In genomic region chr6:27478706-27479318, GRCh38 we compare ENCODE assay signal across 9 cellular contexts. TPM values are rescaled to one million over a fixed set of nuclear protein-coding genes. Genes with fewer than 3 reads are reported as not detected.
A peak's percentile ranks its signal among the peaks of the same experiment; 100 is the strongest.
DNase-seq lines count a peak whose midpoint lies in the region; ATAC-seq and TF ChIP-seq lines count a peak whose summit lies in the region.
"Had no signal": no experiment of that assay in that cellular context is flagged by ENCODE, and none has a peak within 500 bp of the region (broad histone marks: within the 10 kb centered on the region; RNA-seq: fewer than 3 reads in every experiment).

No MANE protein-coding gene starts in this region.

- POLR2A ChIA-PET in activated CD8-positive, alpha-beta T cell treated with anti-CD3 and anti-CD28 coated beads for 36 hours (lab: Charles Lee) = interaction anchor here (0.6 to 1.8 kb wide), 15 partner anchors 17 to 1308 kb away, joined by 3 to 6 read pairs (median 3); a partner anchor contains a TSS

- H3K9me3 Mint-ChIP-seq in activated CD8-positive, alpha-beta T cell treated with anti-CD3 and anti-CD28 coated beads for 36 hours = no peaks in the 10 kb centered on the region
- H3K9me3 Mint-ChIP-seq: activated naive CD4-positive, alpha-beta T cell treated with anti-CD3 and anti-CD28 coated beads, Interleukin-2, amount 50 U/mL, for 24 hours had no signal

- no peaks in the 10 kb centered on the region for H3K36me3 Mint-ChIP-seq in activated CD8-positive, alpha-beta T cell treated with anti-CD3 and anti-CD28 coated beads for 36 hours (ENCODE audit: low read depth)
- H3K36me3 Mint-ChIP-seq: activated naive CD4-positive, alpha-beta T cell treated with anti-CD3 and anti-CD28 coated beads, Interleukin-2, amount 50 U/mL, for 24 hours had no signal

- CTCF ChIA-PET in activated CD8-positive, alpha-beta T cell treated with anti-CD3 and anti-CD28 coated beads for 36 hours (lab: Charles Lee) = interaction anchor here (0.6 to 1.3 kb wide), 6 partner anchors 10 to 302 kb away, joined by 3 to 5 read pairs (median 3); partner anchors contain the start of gene POM121L2

- no peak overlapping the region for H3K27ac Mint-ChIP-seq in activated CD8-positive, alpha-beta T cell treated with anti-CD3 and anti-CD28 coated beads for 36 hours
- H3K27ac Mint-ChIP-seq: activated naive CD4-positive, alpha-beta T cell treated with anti-CD3 and anti-CD28 coated beads, Interleukin-2, amount 50 U/mL, for 24 hours had no signal

- H3K9me3 ChIP-seq in effector memory CD4-positive, alpha-beta T cell (ENCODE audit: control insufficient read depth, low read length) = no peaks in the 10 kb centered on the region

- peaks cover 6% of the 10 kb centered on the region for H3K4me1 Mint-ChIP-seq in activated CD8-positive, alpha-beta T cell treated with anti-CD3 and anti-CD28 coated beads for 36 hours (ENCODE audit: low read depth)

- peak; percentile 41 for ATAC-seq in GM19438 (IDR thresholded peaks at IDR 0.05; ENCODE audit: low read depth, unreplicated experiment)
- peak; percentile 39 for ATAC-seq in HG03558 (IDR thresholded peaks at IDR 0.05; ENCODE audit: extremely low read depth, unreplicated experiment)
- ATAC-seq in activated CD8-positive, alpha-beta T cell treated with anti-CD3 and anti-CD28 coated beads for 36 hours = peak; percentile 76

- no peak overlapping the region for H3K4me3 Mint-ChIP-seq in activated CD8-positive, alpha-beta T cell treated with anti-CD3 and anti-CD28 coated beads for 36 hours
- H3K4me3 Mint-ChIP-seq: activated naive CD4-positive, alpha-beta T cell treated with anti-CD3 and anti-CD28 coated beads, Interleukin-2, amount 50 U/mL, for 24 hours had no signal

- intact Hi-C loops in activated CD8-positive, alpha-beta T cell treated with anti-CD3 and anti-CD28 coated beads for 36 hours (cut with micrococcal nuclease) = loop anchor here (1.0 to 5.0 kb wide), 2 partner anchors 23 to 92 kb away; partner anchors contain the start of gene ZNF391

- H3K27ac ChIP-seq in C4-2B = peak overlapping the region; percentile 39; the same call in 1 of the 2 replicates
- H3K27ac ChIP-seq in effector memory CD4-positive, alpha-beta T cell (ENCODE audit: insufficient read depth, low read length, poor library complexity, severe bottlenecking) = peak overlapping the region; percentile 96

- no peaks in the 10 kb centered on the region for H3K36me3 ChIP-seq in effector memory CD4-positive, alpha-beta T cell (ENCODE audit: control insufficient read depth, insufficient read depth, low read length)

- no peak for TF ChIP-seq CTCF in C4-2B (conservative IDR thresholded peaks at IDR 0.05)
- TF ChIP-seq CTCF in activated CD8-positive, alpha-beta T cell treated with anti-CD3 and anti-CD28 coated beads for 36 hours (IDR thresholded peaks at IDR 0.05) = no peak

- no peaks in the 10 kb centered on the region for H3K27me3 Mint-ChIP-seq in activated CD8-positive, alpha-beta T cell treated with anti-CD3 and anti-CD28 coated beads for 36 hours
- H3K27me3 Mint-ChIP-seq: activated naive CD4-positive, alpha-beta T cell treated with anti-CD3 and anti-CD28 coated beads, Interleukin-2, amount 50 U/mL, for 24 hours had no signal

- DNase-seq in NCI-H774 (lab: John Stamatoyannopoulos, UW) (peak; percentile 81), lung microvascular endothelial cell (ENCODE audit: low read depth in 2 of 2) (peak; percentile 89 to 93)
- peak; percentile 94 for DNase-seq in activated CD8-positive, alpha-beta T cell treated with anti-CD3 and anti-CD28 coated beads for 36 hours
- peak; percentile 81 to 88 (median 82) for DNase-seq in effector memory CD4-positive, alpha-beta T cell
- peak; percentile 70 to 84 (median 72) for DNase-seq in stimulated activated CD4-positive, alpha-beta T cell treated with anti-CD3 and anti-CD28 coated beads, TNF-alpha, amount 100 ng/mL, for 48 hours (ENCODE audit: low read depth in 3 of 3)

- peak overlapping the region; percentile 72 for H3K4me3 ChIP-seq in effector memory CD4-positive, alpha-beta T cell (ENCODE audit: insufficient read depth, low read depth, low read length, poor library complexity, severe bottlenecking)

- H3K27me3 ChIP-seq in effector memory CD4-positive, alpha-beta T cell (replicated peaks; ENCODE audit: control insufficient read depth, insufficient read depth, low read length, poor library complexity, severe bottlenecking) = no peaks in the 10 kb centered on the region

- H3K4me1 ChIP-seq in effector memory CD4-positive, alpha-beta T cell (ENCODE audit: control insufficient read depth, insufficient read depth, low read length, poor library complexity, severe bottlenecking) = peaks cover 9% of the 10 kb centered on the region

RNA-seq across cellular contexts. Expression of gene ZNF184, which starts 5.9 kb away (rescaled TPM):
- 10 to 100 TPM; 10.4 to 11.5 TPM for total RNA-seq in activated CD8-positive, alpha-beta T cell treated with anti-CD3 and anti-CD28 coated beads for 36 hours
- total RNA-seq in lung microvascular endothelial cell = 3.9 and 4.4 TPM in 2 replicates

Comparison
In these comparisons a context has a peak if more than half of its experiments do, and no peak if none do; other contexts are left out.
1. Peak in every context shown above with its lines: DNase-seq, ATAC-seq, H3K4me3 ChIP-seq and H3K27ac ChIP-seq.